In genomic region chr21:37874481-37874880, GRCh38 we compare ENCODE assay signal across 24 cellular contexts. TPM values are rescaled to one million over a fixed set of nuclear protein-coding genes. Genes with fewer than 3 reads are reported as not detected.
"Had no signal": no experiment of that assay in that cellular context is flagged by ENCODE, and none has a peak within 500 bp of the region (broad histone marks: within the 10 kb centered on the region; RNA-seq: fewer than 3 reads in every experiment).

No MANE protein-coding gene starts in this region.

- H3K4me3 ChIP-seq: SJCRH30 had no signal

- H3K4me1 ChIP-seq: SJCRH30 had no signal

- DNase-seq: KBM-7; MV-4-11; NCI-H1048; NCI-H1105; NCI-H1417; NCI-H1436 treated with DMSO at 0.1 percent for 48 hours; NCI-H1694; NCI-H187 treated with DMSO at 0.1 percent for 48 hours; NCI-H2029 treated with DMSO at 0.1 percent for 48 hours; NCI-H2107; NCI-H2227 treated with DMSO at 0.1 percent for 48 hours; NCI-H510A; NCI-H524 treated with DMSO at 0.1 percent for 48 hours; NCI-H774; NK-92 treated with Interleukin-12 subunit alpha and Interleukin-12 subunit beta, amount 100 ng/mL, for 24 hours; PC-3; SHP77 treated with DMSO at 0.1 percent for 48 hours; SJCRH30 had no signal

- ATAC-seq: Panc1, PC-3, SK-N-SH treated with all-trans-retinoic acid at 6 μM for 48 hours had no signal

- H3K27ac ChIP-seq: SJCRH30 had no signal

- H3K36me3 ChIP-seq: SJCRH30 had no signal

- H3K27me3 ChIP-seq: SJCRH30 had no signal

- H3K9me3 ChIP-seq: SJCRH30 had no signal

- FAIRE-seq: HTR-8/SVneo had no signal

RNA-seq across cellular contexts. Expression of gene KCNJ6, which starts 41.8 kb away (rescaled TPM):
- total RNA-seq: OCI-LY7, PC-3, Right ventricle myocardium inferior, RPMI7951, SJCRH30 had no signal
